ENCODE assay signal across 9 cellular contexts in the genomic region with DNA sequence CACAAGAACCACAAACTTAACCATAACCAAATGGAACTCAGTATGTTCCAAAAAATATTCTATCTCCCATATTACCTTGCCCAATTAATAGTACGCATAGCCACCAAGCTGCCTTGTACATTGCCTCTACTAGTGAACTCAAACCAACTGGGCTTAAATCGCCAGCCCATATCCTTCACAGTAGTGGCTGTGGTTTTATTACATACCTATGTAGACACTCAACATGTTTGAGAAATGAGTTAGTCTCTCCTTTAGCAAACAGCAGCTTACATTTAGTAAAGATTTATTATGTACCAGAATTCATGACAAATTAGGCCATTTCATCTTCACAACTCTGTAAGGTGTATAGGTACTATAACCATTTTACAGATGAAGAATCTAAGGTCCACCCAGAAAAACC. TPM values are rescaled to one million over a fixed set of nuclear protein-coding genes. Genes with fewer than 3 reads are reported as not detected.
DNase-seq lines count a peak whose midpoint lies in the region; ATAC-seq and TF ChIP-seq lines count a peak whose summit lies in the region.
"Had no signal": no experiment of that assay in that cellular context is flagged by ENCODE, and none has a peak within 500 bp of the region (broad histone marks: within the 10 kb centered on the region; RNA-seq: fewer than 3 reads in every experiment).

No MANE protein-coding gene starts in this region.

- DNase-seq in ELR (ENCODE audit: low read depth) (peak; percentile 92), PC-3 (peak; percentile 94), epithelial cell of prostate (ENCODE audit: low read depth, low spot score) (peak; percentile 45), gastrocnemius medialis (no peak), G401 (ENCODE audit: low spot score) (no peak), aorta (no peak), HEK293T (ENCODE audit: extremely low spot score) (no peak)

- H3F3A ChIP-seq in PC-3 (ENCODE audit: low read length, unreplicated experiment) = no peaks in the 10 kb centered on the region

- no peak overlapping the region for H3K9ac ChIP-seq in PC-3 (ENCODE audit: low read length)

- no peak for TF ChIP-seq CTCF in PC-3 (conservative IDR thresholded peaks at IDR 0.05; ENCODE audit: low read depth, low read length)
- no peak for TF ChIP-seq CTCF in gastrocnemius medialis (IDR thresholded peaks at IDR 0.05 in 4 of 5, conservative IDR thresholded peaks at IDR 0.05 in 1 of 5)

- peak overlapping the region; percentile 66 for H3K4me2 ChIP-seq in PC-3 (ENCODE audit: low read length)
- H3K4me2 ChIP-seq: smooth muscle cell had no signal

- peaks cover 73% of the 10 kb centered on the region for H3K4me1 ChIP-seq in PC-3 (ENCODE audit: insufficient read depth, low read length)
- H3K4me1 ChIP-seq in gastrocnemius medialis = peaks cover 70 to 78% of the 10 kb centered on the region in 2 donors
- H3K4me1 ChIP-seq in aorta (ENCODE audit: control insufficient read depth in 1 of 2, insufficient read depth in 2 of 2, low read length in 2 of 2) = peaks cover 4 to 10% of the 10 kb centered on the region in 2 donors

- H3K79me2 ChIP-seq in PC-3 (ENCODE audit: low read length) = peaks cover 97% of the 10 kb centered on the region

- BruUV-seq in PC-3 (replicated peaks; lab: Mats Ljungman, UMichigan) = no TSS peak

- 94 to 97% methylated on average over 2 of the region's 2 CpGs for WGBS in aorta, 2 donors

- H4K20me1 ChIP-seq in PC-3 (ENCODE audit: low read length) = peaks cover 70% of the 10 kb centered on the region

- intact Hi-C loops in PC-3 (cut with micrococcal nuclease) (loop anchor here (1.0 to 2.0 kb wide), 4 partner anchors 17 to 41 kb away; a partner anchor contains a TSS), gastrocnemius medialis (cut with DNase I; ENCODE audit: low total_unique reads) (no loop called here), aorta (cut with DNase I) (loop anchor here in 1 of 2 donors (5.0 kb wide), 1 partner anchor 38 kb away; no protein-coding TSS in a partner anchor)

- H3K9me2 ChIP-seq in PC-3 (replicated peaks; ENCODE audit: low read length) = no peaks in the 10 kb centered on the region

- POLR2A ChIA-PET in PC-3 (lab: Charles Lee; ENCODE audit: unreplicated experiment) = interaction anchor here (0.6 kb wide), 1 partner anchor 188 kb away, joined by 3 read pairs; no protein-coding TSS in a partner anchor
- POLR2A ChIA-PET in HEK293T (lab: Yijun Ruan, JAX) = interaction anchor here (1.1 to 2.7 kb wide), 2 partner anchors 29 to 93 kb away, joined by 4 to 11 read pairs; a partner anchor contains a TSS

- in situ Hi-C loops in gastrocnemius medialis (cut with MboI; ENCODE audit: low sequenced_read_pairs in 4 of 4) = no loop called here
- in situ Hi-C loops in G401 (cut with HindIII; ENCODE audit: low sequenced_read_pairs) = no loop called here

- H3K9me3 ChIP-seq in PC-3 (ENCODE audit: low read length) (no peaks in the 10 kb centered on the region), gastrocnemius medialis (no peaks in the 10 kb centered on the region), aorta (ENCODE audit: control insufficient read depth, low read length) (no peaks in the 10 kb centered on the region)
- H3K9me3 ChIP-seq: SJSA1 had no signal

- H3K27ac ChIP-seq in PC-3 (ENCODE audit: low read length) (peak overlapping the region; percentile 45), epithelial cell of prostate (peak overlapping the region; percentile 0), gastrocnemius medialis (no peak overlapping the region), aorta (ENCODE audit: low read depth in 1 of 2, low read length in 2 of 2) (no peak overlapping the region)
- H3K27ac ChIP-seq: SJSA1 had no signal

- H3K36me3 ChIP-seq in PC-3 (ENCODE audit: low read depth, low read length) (no peaks in the 10 kb centered on the region), gastrocnemius medialis (no peaks in the 10 kb centered on the region), aorta (ENCODE audit: control insufficient read depth in 1 of 2, insufficient read depth in 2 of 2, low read length in 1 of 2) (no peaks in the 10 kb centered on the region)
- H3K36me3 ChIP-seq: SJSA1 had no signal

- H3K4me3 ChIP-seq in PC-3 (ENCODE audit: low read length) (peak overlapping the region; percentile 8; the same call in 1 of the 2 replicates), gastrocnemius medialis (no peak overlapping the region), aorta (ENCODE audit: low read length in 2 of 2) (no peak overlapping the region)
- H3K4me3 ChIP-seq: SJSA1, smooth muscle cell had no signal

- H3K27me3 ChIP-seq in PC-3 (ENCODE audit: low read length) (no peaks in the 10 kb centered on the region), gastrocnemius medialis (no peaks in the 10 kb centered on the region), aorta (ENCODE audit: control insufficient read depth in 1 of 2, insufficient read depth in 2 of 2, low read length in 1 of 2) (no peaks in the 10 kb centered on the region)
- H3K27me3 ChIP-seq: SJSA1 had no signal

- no peak overlapping the region for H2AFZ ChIP-seq in PC-3 (ENCODE audit: low read length)

- CTCF ChIA-PET in PC-3 (lab: Charles Lee) (interaction anchor here (0.5 to 0.6 kb wide), 4 partner anchors 16 to 41 kb away, joined by 3 to 9 read pairs (median 4); no protein-coding TSS in a partner anchor), HEK293T (lab: Yijun Ruan, JAX) (no interaction called here)

- peak; percentile 89 for ATAC-seq in PC-3
- peak; percentile 36 to 68 for ATAC-seq in gastrocnemius medialis
- no peak for ATAC-seq in aorta (ENCODE audit: low FRiP score)

- no peak for TF ChIP-seq POLR2A in gastrocnemius medialis (IDR thresholded peaks at IDR 0.05)

TF ChIP-seq in HEK293T, 16 proteins besides CTCF, POLR2A, EP300 and RAD21:
- TF ChIP-seq, protein P1, sequence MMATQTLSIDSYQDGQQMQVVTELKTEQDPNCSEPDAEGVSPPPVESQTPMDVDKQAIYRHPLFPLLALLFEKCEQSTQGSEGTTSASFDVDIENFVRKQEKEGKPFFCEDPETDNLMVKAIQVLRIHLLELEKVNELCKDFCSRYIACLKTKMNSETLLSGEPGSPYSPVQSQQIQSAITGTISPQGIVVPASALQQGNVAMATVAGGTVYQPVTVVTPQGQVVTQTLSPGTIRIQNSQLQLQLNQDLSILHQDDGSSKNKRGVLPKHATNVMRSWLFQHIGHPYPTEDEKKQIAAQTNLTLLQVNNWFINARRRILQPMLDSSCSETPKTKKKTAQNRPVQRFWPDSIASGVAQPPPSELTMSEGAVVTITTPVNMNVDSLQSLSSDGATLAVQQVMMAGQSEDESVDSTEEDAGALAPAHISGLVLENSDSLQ (IDR thresholded peaks at IDR 0.05) = no peak
- TF ChIP-seq ZNF384 (IDR thresholded peaks at IDR 0.05) = no peak
- TF ChIP-seq SP1 (IDR thresholded peaks at IDR 0.05) = no peak
- TF ChIP-seq CTBP1 (IDR thresholded peaks at IDR 0.05; ENCODE audit: borderline replicate concordance) = no peak
- TF ChIP-seq BHLHE40 (IDR thresholded peaks at IDR 0.05; ENCODE audit: borderline replicate concordance) = no peak
- no peak for TF ChIP-seq HDGF (IDR thresholded peaks at IDR 0.05; ENCODE audit: borderline replicate concordance)
- TF ChIP-seq ARNT (IDR thresholded peaks at IDR 0.05) = no peak

RNA-seq across cellular contexts. Expression of a gene that starts 41.4 kb away (rescaled TPM):
- total RNA-seq in PC-3 (2014; rRNA removed) (224 and 282 TPM in 2 replicates), gastrocnemius medialis (10 to 100 TPM; 41.7 to 88.5 (median 68.8) TPM), aorta (100 to 1,000 TPM in 1 of 2 donors, 10 to 100 TPM in 1; 96.8 to 106 TPM)
- 176 and 195 TPM in 2 replicates for total RNA-seq in G401 (2014; rRNA removed; shearing (Covaris generic))
- polyA plus RNA-seq in aorta = 10 to 100 TPM; 36.6 to 38.2 TPM

Comparison
In these comparisons a context has a peak if more than half of its experiments do, and no peak if none do; other contexts are left out.
1. DNase-seq: peak in ELR (single experiment), PC-3 (single experiment) and epithelial cell of prostate (single experiment); none in gastrocnemius medialis (0 of 2), G401 (single experiment), aorta (0 of 2) and HEK293T (single experiment).
2. H3K27ac ChIP-seq: peak in PC-3 (single experiment) and epithelial cell of prostate (single experiment); none in gastrocnemius medialis (0 of 4) and aorta (0 of 2).